ENCODE assay signal across 1 cellular context in the genomic region with DNA sequence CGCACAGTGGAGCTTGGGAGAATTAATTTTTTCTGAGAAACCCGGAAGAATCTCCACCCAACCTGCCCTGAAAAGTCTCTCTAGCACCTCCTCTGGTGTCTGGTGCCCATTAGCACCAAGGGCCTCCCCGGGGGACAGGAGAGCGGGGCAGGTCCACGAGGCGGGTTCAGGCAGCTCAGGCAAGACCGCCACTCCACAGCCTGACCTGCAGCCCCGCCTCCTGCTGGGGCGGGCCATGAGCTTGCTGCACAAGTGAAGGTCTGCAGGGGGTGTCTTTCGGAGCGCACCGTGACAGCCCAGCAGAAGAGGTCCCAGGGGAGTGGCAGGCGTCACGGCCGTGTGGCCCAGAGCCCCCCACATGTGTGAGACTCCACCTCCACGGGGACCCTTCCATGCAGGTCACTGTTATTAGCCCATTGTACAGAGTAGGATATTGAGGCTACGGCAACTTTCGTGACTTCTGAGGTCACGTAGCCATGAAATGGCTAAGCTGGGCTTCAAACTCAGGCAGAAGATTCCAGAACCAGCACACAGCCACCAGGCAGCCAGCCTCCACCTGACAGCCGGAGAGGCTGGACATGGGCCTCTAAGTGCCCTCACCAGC.
TF ChIP-seq lines count a peak whose summit lies in the region.

No MANE protein-coding gene starts in this region.

TF ChIP-seq in HCT116, 20 proteins besides CTCF, POLR2A, EP300 and RAD21 (continued from another document):
- TF ChIP-seq, protein P1, sequence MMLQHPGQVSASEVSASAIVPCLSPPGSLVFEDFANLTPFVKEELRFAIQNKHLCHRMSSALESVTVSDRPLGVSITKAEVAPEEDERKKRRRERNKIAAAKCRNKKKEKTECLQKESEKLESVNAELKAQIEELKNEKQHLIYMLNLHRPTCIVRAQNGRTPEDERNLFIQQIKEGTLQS (IDR thresholded peaks at IDR 0.05), result no peak
- TF ChIP-seq, protein P2, sequence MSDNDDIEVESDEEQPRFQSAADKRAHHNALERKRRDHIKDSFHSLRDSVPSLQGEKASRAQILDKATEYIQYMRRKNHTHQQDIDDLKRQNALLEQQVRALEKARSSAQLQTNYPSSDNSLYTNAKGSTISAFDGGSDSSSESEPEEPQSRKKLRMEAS (IDR thresholded peaks at IDR 0.05), result no peak
- TF ChIP-seq POLR2AphosphoS5 (IDR thresholded peaks at IDR 0.05; ENCODE audit: low read depth, low read length) (no peak), YY1 (IDR thresholded peaks at IDR 0.05; ENCODE audit: extremely low read depth, insufficient replicate concordance, low read depth, low read length) (no peak), SRF (IDR thresholded peaks at IDR 0.05; ENCODE audit: low read depth) (no peak), CEBPB (IDR thresholded peaks at IDR 0.05; ENCODE audit: low read depth) (no peak), ZNF274 (IDR thresholded peaks at IDR 0.05; ENCODE audit: low read depth, low read length) (no peak), ZFX (IDR thresholded peaks at IDR 0.05) (no peak), CBX3 (IDR thresholded peaks at IDR 0.05; ENCODE audit: low read depth) (no peak)
- TF ChIP-seq, protein P3, sequence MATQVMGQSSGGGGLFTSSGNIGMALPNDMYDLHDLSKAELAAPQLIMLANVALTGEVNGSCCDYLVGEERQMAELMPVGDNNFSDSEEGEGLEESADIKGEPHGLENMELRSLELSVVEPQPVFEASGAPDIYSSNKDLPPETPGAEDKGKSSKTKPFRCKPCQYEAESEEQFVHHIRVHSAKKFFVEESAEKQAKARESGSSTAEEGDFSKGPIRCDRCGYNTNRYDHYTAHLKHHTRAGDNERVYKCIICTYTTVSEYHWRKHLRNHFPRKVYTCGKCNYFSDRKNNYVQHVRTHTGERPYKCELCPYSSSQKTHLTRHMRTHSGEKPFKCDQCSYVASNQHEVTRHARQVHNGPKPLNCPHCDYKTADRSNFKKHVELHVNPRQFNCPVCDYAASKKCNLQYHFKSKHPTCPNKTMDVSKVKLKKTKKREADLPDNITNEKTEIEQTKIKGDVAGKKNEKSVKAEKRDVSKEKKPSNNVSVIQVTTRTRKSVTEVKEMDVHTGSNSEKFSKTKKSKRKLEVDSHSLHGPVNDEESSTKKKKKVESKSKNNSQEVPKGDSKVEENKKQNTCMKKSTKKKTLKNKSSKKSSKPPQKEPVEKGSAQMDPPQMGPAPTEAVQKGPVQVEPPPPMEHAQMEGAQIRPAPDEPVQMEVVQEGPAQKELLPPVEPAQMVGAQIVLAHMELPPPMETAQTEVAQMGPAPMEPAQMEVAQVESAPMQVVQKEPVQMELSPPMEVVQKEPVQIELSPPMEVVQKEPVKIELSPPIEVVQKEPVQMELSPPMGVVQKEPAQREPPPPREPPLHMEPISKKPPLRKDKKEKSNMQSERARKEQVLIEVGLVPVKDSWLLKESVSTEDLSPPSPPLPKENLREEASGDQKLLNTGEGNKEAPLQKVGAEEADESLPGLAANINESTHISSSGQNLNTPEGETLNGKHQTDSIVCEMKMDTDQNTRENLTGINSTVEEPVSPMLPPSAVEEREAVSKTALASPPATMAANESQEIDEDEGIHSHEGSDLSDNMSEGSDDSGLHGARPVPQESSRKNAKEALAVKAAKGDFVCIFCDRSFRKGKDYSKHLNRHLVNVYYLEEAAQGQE (IDR thresholded peaks at IDR 0.05; ENCODE audit: low read depth), result no peak
TF ChIP-seq in HCT116: peak in this region for 0.
